In genomic region chr18:9613550-9614400, GRCh38 we compare ENCODE assay signal across 8 cellular contexts. TPM values are rescaled to one million over a fixed set of nuclear protein-coding genes. Genes with fewer than 3 reads are reported as not detected.
A peak's percentile ranks its signal among the peaks of the same experiment; 100 is the strongest.
DNase-seq lines count a peak whose midpoint lies in the region; ATAC-seq and TF ChIP-seq lines count a peak whose summit lies in the region.

No MANE protein-coding gene starts in this region.

- DNase-seq in AG04450 (ENCODE audit: low read depth, low spot score) (no peak), NCI-H82 treated with DMSO at 0.1 percent for 48 hours (lab: John Stamatoyannopoulos, UW; ENCODE audit: unreplicated experiment) (peak; percentile 18)
- DNase-seq in activated T-cell treated with anti-CD3 and anti-CD28 coated beads, Interleukin-2, amount 50 U/mL, for 4 hours = peak; percentile 12
- DNase-seq in stimulated activated naive CD4-positive, alpha-beta T cell (lab: John Stamatoyannopoulos, UW) = peak in 4 of 6 experiments; percentile 20 to 45 (median 30)

- H3K9me3 Mint-ChIP-seq in activated T-cell treated with anti-CD3 and anti-CD28 coated beads, Interleukin-2, amount 50 U/mL, for 4 hours = no peaks in the 10 kb centered on the region

- CTCF ChIA-PET in AG04450 (lab: Charles Lee) = interaction anchor here (1.2 kb wide), 1 partner anchor 13 kb away, joined by 8 read pairs; no protein-coding TSS in a partner anchor

- POLR2A ChIA-PET in AG04450 (lab: Yijun Ruan, JAX) = no interaction called here

- H3K4me1 Mint-ChIP-seq in activated T-cell treated with anti-CD3 and anti-CD28 coated beads, Interleukin-2, amount 50 U/mL, for 4 hours (ENCODE audit: low read depth) = peaks cover 39% of the 10 kb centered on the region

- peak overlapping the region; percentile 63 for H3K9ac ChIP-seq in muscle layer of colon (ENCODE audit: low read length)

- H3K27me3 ChIP-seq in AG04450 (ENCODE audit: control insufficient read depth, insufficient read depth, low read length) (no peaks in the 10 kb centered on the region), muscle layer of colon (ENCODE audit: control insufficient read depth in 1 of 2, insufficient read depth in 2 of 2, low read length in 2 of 2) (no peaks in the 10 kb centered on the region)

- no peaks in the 10 kb centered on the region for H3K36me3 ChIP-seq in muscle layer of colon (ENCODE audit: insufficient read depth, low read length)

- no peak for TF ChIP-seq CTCF in AG04450 (IDR thresholded peaks at IDR 0.05; ENCODE audit: low read depth, low read length)

- H3K36me3 Mint-ChIP-seq in activated T-cell treated with anti-CD3 and anti-CD28 coated beads, Interleukin-2, amount 50 U/mL, for 4 hours (ENCODE audit: insufficient read depth) = peaks cover 11% of the 10 kb centered on the region

- H3K9me3 ChIP-seq in AG04450 (ENCODE audit: control insufficient read depth, insufficient read depth, low read length) (no peaks in the 10 kb centered on the region; the same call in 1 of the 2 replicates), muscle layer of colon (ENCODE audit: low read length) (no peaks in the 10 kb centered on the region)

- peak overlapping the region; percentile 89 for H3K4me3 Mint-ChIP-seq in activated T-cell treated with anti-CD3 and anti-CD28 coated beads, Interleukin-2, amount 50 U/mL, for 4 hours

- no peaks in the 10 kb centered on the region for H3K27me3 Mint-ChIP-seq in activated T-cell treated with anti-CD3 and anti-CD28 coated beads, Interleukin-2, amount 50 U/mL, for 4 hours (ENCODE audit: low read depth)

- H3K4me1 ChIP-seq in muscle layer of colon (ENCODE audit: insufficient read depth, low read length) = peaks cover 36% of the 10 kb centered on the region

- H3K27ac ChIP-seq in AG04450 (ENCODE audit: low read depth, low read length) = peak overlapping the region; percentile 87
- peak overlapping the region; percentile 99 for H3K27ac ChIP-seq in muscle layer of colon (ENCODE audit: low read depth, low read length)

- peak; percentile 18 for ATAC-seq in GM18520 (IDR thresholded peaks at IDR 0.05; ENCODE audit: unreplicated experiment)
- ATAC-seq in HG03064 (IDR thresholded peaks at IDR 0.05; ENCODE audit: low read depth, unreplicated experiment) = peak; percentile 36
- ATAC-seq in activated T-cell treated with anti-CD3 and anti-CD28 coated beads, Interleukin-2, amount 50 U/mL, for 4 hours = peak; percentile 33 to 35
- peak; percentile 39 for ATAC-seq in esophagus mucosa

- H3K4me3 ChIP-seq in AG04450 (ENCODE audit: low read depth, low read length) = peak overlapping the region; percentile 79
- H3K4me3 ChIP-seq in muscle layer of colon (ENCODE audit: low read depth in 1 of 2, low read length in 2 of 2) = peak overlapping the region; percentile 51 to 57

RNA-seq across cellular contexts. Expression of gene PPP4R1, which starts 0.6 kb away (rescaled TPM):
- 99.3 and 101 TPM in 2 replicates for polyA plus RNA-seq in AG04450 (2011; rRNA removed)
- 184 and 186 TPM in 2 replicates for polyA minus RNA-seq in AG04450 (2011; rRNA and poly(A)+ RNA removed)
- total RNA-seq in activated T-cell treated with anti-CD3 and anti-CD28 coated beads, Interleukin-2, amount 50 U/mL, for 4 hours = 10 to 100 TPM; 32.6 to 38.3 (median 36.8) TPM
- 164 TPM for total RNA-seq in esophagus mucosa
